ENCODE assay signal across 21 cellular contexts in the genomic region with DNA sequence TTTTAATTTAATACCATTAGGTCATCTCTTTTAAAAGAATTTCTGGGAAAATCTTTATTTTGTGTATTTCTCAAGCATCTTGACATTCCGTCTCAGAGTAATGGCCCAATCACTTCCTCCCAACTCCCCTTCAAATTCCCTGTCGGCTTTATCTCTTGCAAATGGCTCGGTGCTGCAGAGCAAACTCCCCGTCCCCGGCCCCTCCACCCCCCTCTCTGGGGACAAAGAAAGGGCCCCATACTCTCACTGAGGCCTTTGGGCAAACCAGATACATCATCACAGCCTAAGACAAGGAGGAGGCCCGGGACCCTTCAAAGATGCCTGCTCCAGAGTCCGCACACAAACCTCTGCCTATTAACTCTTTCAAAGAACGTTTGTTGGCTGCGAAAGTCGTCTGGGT. TPM values are rescaled to one million over a fixed set of nuclear protein-coding genes. Genes with fewer than 3 reads are reported as not detected.
"Had no signal": no experiment of that assay in that cellular context is flagged by ENCODE, and none has a peak within 500 bp of the region (broad histone marks: within the 10 kb centered on the region; RNA-seq: fewer than 3 reads in every experiment).

No MANE protein-coding gene starts in this region.

- H3K4me3 Mint-ChIP-seq: activated naive CD4-positive, alpha-beta T cell treated with anti-CD3 and anti-CD28 coated beads, Interleukin-2, amount 50 U/mL, for 24 hours; naive thymus-derived CD8-positive, alpha-beta T cell had no signal

- ATAC-seq: left cardiac atrium; lower lobe of right lung; naive thymus-derived CD8-positive, alpha-beta T cell; right lobe of liver had no signal

- H3K9me3 ChIP-seq: lower lobe of right lung, right lobe of liver, upper lobe of left lung had no signal

- H3K36me3 ChIP-seq: lower lobe of right lung, right lobe of liver, thoracic aorta, upper lobe of left lung had no signal

- H3K4me3 ChIP-seq: ascending aorta, lower lobe of right lung, right lobe of liver, skin epidermis, thoracic aorta, upper lobe of left lung had no signal

- H3K27ac Mint-ChIP-seq: activated naive CD4-positive, alpha-beta T cell treated with anti-CD3 and anti-CD28 coated beads, Interleukin-2, amount 50 U/mL, for 24 hours; naive thymus-derived CD8-positive, alpha-beta T cell had no signal

- DNase-seq: activated gamma-delta T cell treated with Interleukin-2 at 50 U/mL for 16 hours; activated T-cell treated with anti-CD3 and anti-CD28 coated beads, Interleukin-2, amount 50 U/mL, for 1 hour; central memory CD4-positive, alpha-beta T cell; dermis blood vessel endothelial cell; effector CD8-positive, alpha-beta T cell; foreskin melanocyte; left cardiac atrium; lower lobe of right lung; naive thymus-derived CD8-positive, alpha-beta T cell; nucleus accumbens; posterior cingulate gyrus; right lobe of liver; stimulated activated CD4-positive, alpha-beta T cell treated with anti-CD3 and anti-CD28 coated beads, Interleukin-15, amount 100 ng/mL, for 24 hours; stimulated activated CD4-positive, alpha-beta T cell treated with anti-CD3 and anti-CD28 coated beads, Interleukin-4, amount 100 ng/mL, for 1 hour; stimulated activated naive CD4-positive, alpha-beta T cell treated with Interleukin-2 at 50 U/mL for 16 hours; T-helper 9 cell; upper lobe of left lung had no signal

- H3K27ac ChIP-seq: ascending aorta, lower lobe of right lung, right lobe of liver, skin epidermis, thoracic aorta, upper lobe of left lung had no signal

- H3K4me1 ChIP-seq: right lobe of liver had no signal

- H3K4me1 Mint-ChIP-seq: activated naive CD4-positive, alpha-beta T cell treated with anti-CD3 and anti-CD28 coated beads, Interleukin-2, amount 50 U/mL, for 24 hours had no signal

- H3K27me3 ChIP-seq: ascending aorta, right lobe of liver, upper lobe of left lung had no signal

- H3K27me3 Mint-ChIP-seq: activated naive CD4-positive, alpha-beta T cell treated with anti-CD3 and anti-CD28 coated beads, Interleukin-2, amount 50 U/mL, for 24 hours had no signal

- H3K9me3 Mint-ChIP-seq: activated naive CD4-positive, alpha-beta T cell treated with anti-CD3 and anti-CD28 coated beads, Interleukin-2, amount 50 U/mL, for 24 hours had no signal

RNA-seq across cellular contexts. Expression of a gene that starts 3.9 kb away (rescaled TPM):
- total RNA-seq: lower lobe of right lung, right lobe of liver had no signal
